ENCODE assay signal across 8 cellular contexts in the genomic region with DNA sequence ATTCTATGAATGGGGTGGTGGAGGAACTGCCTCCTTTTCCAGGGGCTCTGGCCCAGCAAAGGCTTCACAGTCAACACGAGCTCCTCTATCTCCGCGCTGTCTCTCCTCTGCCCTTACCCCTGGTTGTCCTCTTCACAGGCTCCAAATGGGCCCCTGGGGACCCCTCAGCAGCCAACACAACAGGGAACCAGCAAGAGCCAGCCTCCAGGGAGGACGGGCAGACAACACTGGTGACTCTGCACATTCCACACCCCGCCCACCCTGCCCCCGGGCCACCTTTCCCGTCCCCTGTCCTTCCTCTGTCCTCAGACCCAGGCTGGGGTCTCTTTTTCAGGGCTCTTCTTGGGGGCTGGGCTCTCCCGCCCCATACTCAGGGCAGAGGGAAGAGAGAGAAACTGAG. TPM values are rescaled to one million over a fixed set of nuclear protein-coding genes. Genes with fewer than 3 reads are reported as not detected.
DNase-seq lines count a peak whose midpoint lies in the region; ATAC-seq and TF ChIP-seq lines count a peak whose summit lies in the region.

No MANE protein-coding gene starts in this region.

- TF ChIP-seq EP300 in suprapubic skin (IDR thresholded peaks at IDR 0.05): no peak

- no peak overlapping the region for H3K27ac ChIP-seq in suprapubic skin

- H3K4me1 ChIP-seq in suprapubic skin: peaks cover 45% of the 10 kb centered on the region

- peak overlapping the region; percentile 28 for H3K4me3 ChIP-seq in suprapubic skin

- 13% methylated on average over 8 of the region's 8 CpGs for WGBS in suprapubic skin

- H3K36me3 ChIP-seq in suprapubic skin: no peaks in the 10 kb centered on the region

- no peak for DNase-seq in activated CD4-positive, alpha-beta T cell treated with anti-CD3 and anti-CD28 coated beads, Interleukin-2, amount 10 ng/mL, durations not matched to agents 7 days and 5 days
- DNase-seq in activated CD4-positive, alpha-beta T cell treated with anti-CD3 and anti-CD28 coated beads, Interleukin-2, amount 50 U/mL, for 48 hours: no peak
- DNase-seq in iPS-NIHi11 (ENCODE audit: low spot score): peak; percentile 32
- DNase-seq in suprapubic skin (ENCODE audit: low spot score in 2 of 2): no peak
- DNase-seq in activated naive CD4-positive, alpha-beta T cell treated with anti-CD3 and anti-CD28 coated beads, Interleukin-2, amount 50 U/mL, for 16 hours: no peak
- DNase-seq in hippocampal formation (lab: John Stamatoyannopoulos, UW): no peak
- DNase-seq in globus pallidus (ENCODE audit: low spot score): no peak

- peaks cover 23% of the 10 kb centered on the region for H3K4me1 Mint-ChIP-seq in activated CD4-positive, alpha-beta T cell treated with anti-CD3 and anti-CD28 coated beads, Interleukin-2, amount 10 ng/mL, durations not matched to agents 7 days and 5 days

- H3K27me3 Mint-ChIP-seq in activated CD4-positive, alpha-beta T cell treated with anti-CD3 and anti-CD28 coated beads, Interleukin-2, amount 10 ng/mL, durations not matched to agents 7 days and 5 days: peaks cover 22% of the 10 kb centered on the region

- no peaks in the 10 kb centered on the region for H3K27me3 ChIP-seq in suprapubic skin

- H3K36me3 Mint-ChIP-seq in activated CD4-positive, alpha-beta T cell treated with anti-CD3 and anti-CD28 coated beads, Interleukin-2, amount 10 ng/mL, durations not matched to agents 7 days and 5 days (ENCODE audit: low read depth): no peaks in the 10 kb centered on the region

- no peak overlapping the region for H3K4me3 Mint-ChIP-seq in activated CD4-positive, alpha-beta T cell treated with anti-CD3 and anti-CD28 coated beads, Interleukin-2, amount 10 ng/mL, durations not matched to agents 7 days and 5 days

- H3K9me3 Mint-ChIP-seq in activated CD4-positive, alpha-beta T cell treated with anti-CD3 and anti-CD28 coated beads, Interleukin-2, amount 10 ng/mL, durations not matched to agents 7 days and 5 days: no peaks in the 10 kb centered on the region

- CTCF ChIA-PET in activated CD4-positive, alpha-beta T cell treated with anti-CD3 and anti-CD28 coated beads, Interleukin-2, amount 10 ng/mL, durations not matched to agents 7 days and 5 days (lab: Charles Lee): interaction anchor here (0.8 to 11.8 kb wide), 18 partner anchors 8 to 124 kb away, joined by 3 to 176 read pairs (median 5); a partner anchor contains a TSS

- ATAC-seq in SK-N-SH treated with all-trans-retinoic acid at 6 μM for 48 hours: peak; percentile 34

- H3K27ac Mint-ChIP-seq in activated CD4-positive, alpha-beta T cell treated with anti-CD3 and anti-CD28 coated beads, Interleukin-2, amount 10 ng/mL, durations not matched to agents 7 days and 5 days: peak overlapping the region; percentile 68

- POLR2A ChIA-PET in activated CD4-positive, alpha-beta T cell treated with anti-CD3 and anti-CD28 coated beads, Interleukin-2, amount 10 ng/mL, durations not matched to agents 7 days and 5 days (lab: Charles Lee): interaction anchor here (1.5 kb wide), 1 partner anchor 65 kb away, joined by 5 read pairs; no protein-coding TSS in a partner anchor

- TF ChIP-seq POLR2A in suprapubic skin (IDR thresholded peaks at IDR 0.05): no peak

- H3K9me3 ChIP-seq in suprapubic skin: no peaks in the 10 kb centered on the region

- no peak for TF ChIP-seq CTCF in suprapubic skin (IDR thresholded peaks at IDR 0.05)

TF ChIP-seq in SK-N-SH treated with all-trans-retinoic acid at 6 μM for 48 hours, 23 proteins besides CTCF, POLR2A, EP300 and RAD21:
- TF ChIP-seq ZNF70 (CRISPR knock-in tag; IDR thresholded peaks at IDR 0.05) (no peak), ISL1 (CRISPR knock-in tag; IDR thresholded peaks at IDR 0.05) (no peak), ZNF565 (CRISPR knock-in tag; conservative IDR thresholded peaks at IDR 0.05; ENCODE audit: low read depth) (no peak), RARB (CRISPR knock-in tag; IDR thresholded peaks at IDR 0.05) (no peak), SNAI2 (CRISPR knock-in tag; IDR thresholded peaks at IDR 0.05) (no peak), CSDC2 (CRISPR knock-in tag; IDR thresholded peaks at IDR 0.05) (no peak), ZFP30 (CRISPR knock-in tag; IDR thresholded peaks at IDR 0.05) (no peak), TOX (CRISPR knock-in tag; IDR thresholded peaks at IDR 0.05; ENCODE audit: borderline replicate concordance) (no peak), ZFP3 (CRISPR knock-in tag; IDR thresholded peaks at IDR 0.05) (no peak), ESRRG (CRISPR knock-in tag; IDR thresholded peaks at IDR 0.05) (no peak), TCF4 (CRISPR knock-in tag; IDR thresholded peaks at IDR 0.05; ENCODE audit: borderline replicate concordance) (no peak)
- TF ChIP-seq, protein P1, sequence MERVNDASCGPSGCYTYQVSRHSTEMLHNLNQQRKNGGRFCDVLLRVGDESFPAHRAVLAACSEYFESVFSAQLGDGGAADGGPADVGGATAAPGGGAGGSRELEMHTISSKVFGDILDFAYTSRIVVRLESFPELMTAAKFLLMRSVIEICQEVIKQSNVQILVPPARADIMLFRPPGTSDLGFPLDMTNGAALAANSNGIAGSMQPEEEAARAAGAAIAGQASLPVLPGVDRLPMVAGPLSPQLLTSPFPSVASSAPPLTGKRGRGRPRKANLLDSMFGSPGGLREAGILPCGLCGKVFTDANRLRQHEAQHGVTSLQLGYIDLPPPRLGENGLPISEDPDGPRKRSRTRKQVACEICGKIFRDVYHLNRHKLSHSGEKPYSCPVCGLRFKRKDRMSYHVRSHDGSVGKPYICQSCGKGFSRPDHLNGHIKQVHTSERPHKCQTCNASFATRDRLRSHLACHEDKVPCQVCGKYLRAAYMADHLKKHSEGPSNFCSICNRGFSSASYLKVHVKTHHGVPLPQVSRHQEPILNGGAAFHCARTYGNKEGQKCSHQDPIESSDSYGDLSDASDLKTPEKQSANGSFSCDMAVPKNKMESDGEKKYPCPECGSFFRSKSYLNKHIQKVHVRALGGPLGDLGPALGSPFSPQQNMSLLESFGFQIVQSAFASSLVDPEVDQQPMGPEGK (CRISPR knock-in tag; IDR thresholded peaks at IDR 0.05; ENCODE audit: borderline replicate concordance): no peak
- TF ChIP-seq, protein P2, sequence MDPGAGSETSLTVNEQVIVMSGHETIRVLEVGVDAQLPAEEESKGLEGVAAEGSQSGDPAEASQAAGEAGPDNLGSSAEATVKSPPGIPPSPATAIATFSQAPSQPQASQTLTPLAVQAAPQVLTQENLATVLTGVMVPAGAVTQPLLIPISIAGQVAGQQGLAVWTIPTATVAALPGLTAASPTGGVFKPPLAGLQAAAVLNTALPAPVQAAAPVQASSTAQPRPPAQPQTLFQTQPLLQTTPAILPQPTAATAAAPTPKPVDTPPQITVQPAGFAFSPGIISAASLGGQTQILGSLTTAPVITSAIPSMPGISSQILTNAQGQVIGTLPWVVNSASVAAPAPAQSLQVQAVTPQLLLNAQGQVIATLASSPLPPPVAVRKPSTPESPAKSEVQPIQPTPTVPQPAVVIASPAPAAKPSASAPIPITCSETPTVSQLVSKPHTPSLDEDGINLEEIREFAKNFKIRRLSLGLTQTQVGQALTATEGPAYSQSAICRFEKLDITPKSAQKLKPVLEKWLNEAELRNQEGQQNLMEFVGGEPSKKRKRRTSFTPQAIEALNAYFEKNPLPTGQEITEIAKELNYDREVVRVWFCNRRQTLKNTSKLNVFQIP (CRISPR knock-in tag; IDR thresholded peaks at IDR 0.05; ENCODE audit: borderline replicate concordance, low read depth): no peak

RNA-seq across cellular contexts. Expression of a gene that starts 17.5 kb away (rescaled TPM):
- total RNA-seq in activated CD4-positive, alpha-beta T cell treated with anti-CD3 and anti-CD28 coated beads, Interleukin-2, amount 10 ng/mL, durations not matched to agents 7 days and 5 days: 10 to 100 TPM; 33.3 to 37.5 TPM
- total RNA-seq in suprapubic skin: 10 to 100 TPM; 88.9 to 93.6 (median 90.9) TPM

RNA-seq across cellular contexts. Expression of a gene that starts 56.0 kb away (rescaled TPM):
- total RNA-seq in activated CD4-positive, alpha-beta T cell treated with anti-CD3 and anti-CD28 coated beads, Interleukin-2, amount 10 ng/mL, durations not matched to agents 7 days and 5 days: not detected
- total RNA-seq in suprapubic skin: not detected
